ENCODE assay signal across 27 cellular contexts in genomic region chr7:128215281-128215680, GRCh38. TPM values are rescaled to one million over a fixed set of nuclear protein-coding genes. Genes with fewer than 3 reads are reported as not detected.
DNase-seq lines count a peak whose midpoint lies in the region; ATAC-seq, FAIRE-seq and TF ChIP-seq lines count a peak whose summit lies in the region.
"Had no signal": no experiment of that assay in that cellular context is flagged by ENCODE, and none has a peak within 500 bp of the region (broad histone marks: within the 10 kb centered on the region; RNA-seq: fewer than 3 reads in every experiment).

No MANE protein-coding gene starts in this region.

- no CpG with 5 or more reads among the region's 3 CpGs for WGBS in mesendoderm (ENCODE audit: extremely low coverage, insufficient coverage, low lambda C conversion rate)

- H3K36me3 ChIP-seq in mesendoderm (ENCODE audit: control insufficient read depth, insufficient read depth, low read length) = no peaks in the 10 kb centered on the region
- H3K36me3 ChIP-seq in kidney (ENCODE audit: control insufficient read depth in 1 of 2, insufficient read depth in 2 of 2, low read length in 2 of 2) = no peaks in the 10 kb centered on the region

- H3K4ac ChIP-seq in mesendoderm (ENCODE audit: low read depth, low read length) = no peak overlapping the region

- no peak overlapping the region for H2AK5ac ChIP-seq in mesendoderm (ENCODE audit: low read length)

- no peaks in the 10 kb centered on the region for H3K36me3 Mint-ChIP-seq in chondrocyte (ENCODE audit: low read depth)
- H3K36me3 Mint-ChIP-seq: activated naive CD4-positive, alpha-beta T cell treated with anti-CD3 and anti-CD28 coated beads, Interleukin-2, amount 50 U/mL, for 24 hours; natural killer cell treated with Interleukin-12 subunit alpha and Interleukin-12 subunit beta and Interleukin-15 and Interleukin-18, amount 100 ng/mL, for 72 hours had no signal

- H3K9me3 Mint-ChIP-seq in chondrocyte (ENCODE audit: low read depth) = peaks cover 11% of the 10 kb centered on the region
- H3K9me3 Mint-ChIP-seq: activated naive CD4-positive, alpha-beta T cell treated with anti-CD3 and anti-CD28 coated beads, Interleukin-2, amount 50 U/mL, for 24 hours; immature natural killer cell; natural killer cell treated with Interleukin-12 subunit alpha and Interleukin-12 subunit beta and Interleukin-15 and Interleukin-18, amount 100 ng/mL, for 72 hours; stimulated activated naive CD8-positive, alpha-beta T cell treated with anti-CD3 and anti-CD28 coated beads, Interleukin-15, Interleukin-2, amounts not matched to agents 100 ng/mL and 50 ng/mL, for 24 hours; T-helper 2 cell treated with Interferon-gamma antibody and Interleukin-4, amounts not matched to agents 5 μg/mL and 100 μg/mL, for 36 hours had no signal

- H3K4me3 ChIP-seq in AG09309 (ENCODE audit: control insufficient read depth, low read depth, low read length) (no peak overlapping the region), mesendoderm (ENCODE audit: low read length) (no peak overlapping the region), kidney (ENCODE audit: low read length in 2 of 2) (no peak overlapping the region)
- H3K4me3 ChIP-seq: lung, psoas muscle had no signal

- H4K5ac ChIP-seq in mesendoderm (ENCODE audit: low read length) = no peak overlapping the region

- H3K4me1 ChIP-seq in mesendoderm (ENCODE audit: control insufficient read depth, low read depth, low read length) = no peaks in the 10 kb centered on the region
- no peaks in the 10 kb centered on the region for H3K4me1 ChIP-seq in kidney (ENCODE audit: control insufficient read depth in 1 of 2, insufficient read depth in 1 of 2, low read depth in 1 of 2, low read length in 2 of 2)
- H3K4me1 ChIP-seq: psoas muscle had no signal

- H3K27me3 Mint-ChIP-seq in chondrocyte (ENCODE audit: low read depth) = peaks cover 12% of the 10 kb centered on the region

- no peaks in the 10 kb centered on the region for H3K79me1 ChIP-seq in mesendoderm (ENCODE audit: low read length)

- ATAC-seq in HG03135 (IDR thresholded peaks at IDR 0.05; ENCODE audit: unreplicated experiment) = no peak
- ATAC-seq: activated CD4-positive, alpha-beta T cell treated with anti-CD3 and anti-CD28 coated beads for 36 hours; psoas muscle had no signal

- no peak overlapping the region for H3K56ac ChIP-seq in mesendoderm (ENCODE audit: low read length)

- no peak overlapping the region for H4K8ac ChIP-seq in mesendoderm (ENCODE audit: low read depth, low read length)

- no peak overlapping the region for H2BK5ac ChIP-seq in mesendoderm (ENCODE audit: low read length)

- no peaks in the 10 kb centered on the region for H3K79me2 ChIP-seq in mesendoderm (ENCODE audit: control insufficient read depth, insufficient read depth, low read length)

- no peak for TF ChIP-seq CTCF in AG09309 (IDR thresholded peaks at IDR 0.05; ENCODE audit: control insufficient read depth, insufficient read depth, low read depth, low read length, missing control alignments)
- no peak for TF ChIP-seq CTCF in chondrocyte (IDR thresholded peaks at IDR 0.05)
- no peak for TF ChIP-seq CTCF in kidney (IDR thresholded peaks at IDR 0.05; ENCODE audit: borderline replicate concordance, extremely low read depth, insufficient read depth)

- no peaks in the 10 kb centered on the region for H3K27me3 ChIP-seq in mesendoderm (ENCODE audit: insufficient read depth, low read length, poor library complexity)

- H2BK120ac ChIP-seq in mesendoderm (ENCODE audit: low read depth, low read length) = no peak overlapping the region

- DNase-seq in AG09309 (ENCODE audit: low read depth) (peak; percentile 92), M059J (ENCODE audit: low read depth) (peak; percentile 71), chondrocyte (ENCODE audit: low spot score) (no peak), mesendoderm (no peak), COLO829 (ENCODE audit: low spot score) (no peak), kidney (no peak), NOMO-1 (lab: John Stamatoyannopoulos, UW; ENCODE audit: unreplicated experiment in 2 of 2) (no peak)
- DNase-seq: activated CD4-positive, alpha-beta T cell treated with anti-CD3 and anti-CD28 coated beads for 36 hours; AML-193; Calu3; caudate nucleus; effector memory CD4-positive, alpha-beta T cell; H7; immature natural killer cell; MM.1S; NCI-H187; NCI-H510A; psoas muscle had no signal

- no peak overlapping the region for H3K9ac ChIP-seq in mesendoderm (ENCODE audit: low read length)
- H3K9ac ChIP-seq in kidney (ENCODE audit: low read length in 2 of 2) = no peak overlapping the region

- H3K4me1 Mint-ChIP-seq in chondrocyte (ENCODE audit: low read depth) = peaks cover 45% of the 10 kb centered on the region
- H3K4me1 Mint-ChIP-seq: activated CD4-positive, alpha-beta T cell treated with anti-CD3 and anti-CD28 coated beads for 36 hours; activated naive CD4-positive, alpha-beta T cell treated with anti-CD3 and anti-CD28 coated beads, Interleukin-2, amount 50 U/mL, for 24 hours; immature natural killer cell had no signal

- no peak overlapping the region for H2BK15ac ChIP-seq in mesendoderm (replicated peaks; ENCODE audit: low read depth)

- no peak for FAIRE-seq in kidney (lab: Jason Lieb, UNC)
- FAIRE-seq: G401.6, HTR-8/SVneo had no signal

- H3K9me3 ChIP-seq in kidney (ENCODE audit: control insufficient read depth in 1 of 2, low read length in 2 of 2) = no peaks in the 10 kb centered on the region
- H3K9me3 ChIP-seq: psoas muscle had no signal

- intact Hi-C loops in kidney (cut with DNase I) = no loop called here

- H3K27ac ChIP-seq in mesendoderm (ENCODE audit: low read depth, low read length) (no peak overlapping the region), kidney (ENCODE audit: low read depth in 2 of 2, low read length in 2 of 2) (no peak overlapping the region)
- H3K27ac ChIP-seq: psoas muscle had no signal

- H3K4me2 ChIP-seq in mesendoderm (ENCODE audit: low read length) = no peak overlapping the region

- H3K18ac ChIP-seq in mesendoderm (ENCODE audit: low read length) = no peak overlapping the region

- H3K4me3 Mint-ChIP-seq in chondrocyte (ENCODE audit: unreplicated experiment) = no peak overlapping the region
- H3K4me3 Mint-ChIP-seq: activated CD4-positive, alpha-beta T cell treated with anti-CD3 and anti-CD28 coated beads for 36 hours; activated naive CD4-positive, alpha-beta T cell treated with anti-CD3 and anti-CD28 coated beads, Interleukin-2, amount 50 U/mL, for 24 hours; immature natural killer cell; natural killer cell treated with Interleukin-12 subunit alpha and Interleukin-12 subunit beta and Interleukin-15 and Interleukin-18, amount 100 ng/mL, for 72 hours; stimulated activated naive CD8-positive, alpha-beta T cell treated with anti-CD3 and anti-CD28 coated beads, Interleukin-15, Interleukin-2, amounts not matched to agents 100 ng/mL and 50 ng/mL, for 24 hours; T-helper 2 cell treated with Interferon-gamma antibody and Interleukin-4, amounts not matched to agents 5 μg/mL and 100 μg/mL, for 36 hours had no signal

- H3K23ac ChIP-seq in mesendoderm (ENCODE audit: low read length) = peak overlapping the region; percentile 11

- peak overlapping the region; percentile 53 for H3K27ac Mint-ChIP-seq in chondrocyte (ENCODE audit: unreplicated experiment)
- H3K27ac Mint-ChIP-seq: activated CD4-positive, alpha-beta T cell treated with anti-CD3 and anti-CD28 coated beads for 36 hours; activated naive CD4-positive, alpha-beta T cell treated with anti-CD3 and anti-CD28 coated beads, Interleukin-2, amount 50 U/mL, for 24 hours; immature natural killer cell; natural killer cell treated with Interleukin-12 subunit alpha and Interleukin-12 subunit beta and Interleukin-15 and Interleukin-18, amount 100 ng/mL, for 72 hours; stimulated activated naive CD8-positive, alpha-beta T cell treated with anti-CD3 and anti-CD28 coated beads, Interleukin-15, Interleukin-2, amounts not matched to agents 100 ng/mL and 50 ng/mL, for 24 hours; T-helper 2 cell treated with Interferon-gamma antibody and Interleukin-4, amounts not matched to agents 5 μg/mL and 100 μg/mL, for 36 hours had no signal

RNA-seq across cellular contexts. Expression of gene LEP, which starts 25.8 kb away (rescaled TPM):
- total RNA-seq in M059J (2014; rRNA removed; shearing (Covaris generic)) = not detected in 2 replicates
- total RNA-seq in chondrocyte (not detected in 3 replicates), kidney (not detected)
- not detected for polyA plus RNA-seq in mesendoderm (2013, experiment 1 of 2)
- polyA plus RNA-seq in mesendoderm (2013, experiment 2 of 2) = not detected
- polyA plus RNA-seq in kidney (ENCODE audit: insufficient read depth, low read depth, low replicate concordance) = not detected
- total RNA-seq: activated CD4-positive, alpha-beta T cell treated with anti-CD3 and anti-CD28 coated beads for 36 hours; Calu3; glomerular endothelial cell; H7; natural killer cell treated with Interleukin-12 subunit alpha and Interleukin-12 subunit beta and Interleukin-15 and Interleukin-18, amount 100 ng/mL, for 72 hours had no signal
- polyA plus RNA-seq: immature natural killer cell had no signal

Comparison
In these comparisons a context has a peak if more than half of its experiments do, and no peak if none do; other contexts are left out.
1. DNase-seq: peak in AG09309 (single experiment) and M059J (single experiment); none in chondrocyte (single experiment), mesendoderm (single experiment), COLO829 (single experiment), kidney (single experiment) and NOMO-1 (0 of 2).